Comparison of ENCODE assay signal across 7 cellular contexts in the genomic region with DNA sequence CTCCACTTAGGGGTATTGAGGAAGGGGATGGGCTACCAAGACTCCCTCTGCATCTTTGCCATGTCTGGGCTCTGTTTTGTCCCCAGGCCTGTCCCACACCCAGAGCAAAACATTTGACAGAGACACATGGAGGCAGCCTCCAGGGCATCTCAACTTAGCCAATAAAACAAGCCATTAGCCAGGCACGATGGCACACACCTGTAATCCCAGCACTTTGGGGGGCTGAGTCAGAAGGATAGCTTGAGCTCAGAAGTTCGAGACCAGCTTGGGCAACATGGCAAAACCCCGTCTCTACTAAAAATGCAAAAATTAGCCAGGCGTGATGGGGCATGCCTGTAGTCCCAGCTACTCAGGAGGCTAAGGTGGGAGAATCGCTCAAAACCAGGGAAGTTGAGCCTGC.
"Had no signal": no experiment of that assay in that cellular context is flagged by ENCODE, and none has a peak within 500 bp of the region (broad histone marks: within the 10 kb centered on the region; RNA-seq: fewer than 3 reads in every experiment).

No MANE protein-coding gene starts in this region.

- H3K36me3 ChIP-seq: transverse colon had no signal

- H3K27ac ChIP-seq: epithelial cell of prostate had no signal

- DNase-seq: central memory CD4-positive, alpha-beta T cell; mammary epithelial cell; SIG-M5 had no signal

- H3K27me3 ChIP-seq: transverse colon had no signal

- H3K4me3 ChIP-seq: mucosa of descending colon, skin epidermis, transverse colon had no signal

- H3K9me3 ChIP-seq: mucosa of descending colon, transverse colon had no signal
